In the genomic region with DNA sequence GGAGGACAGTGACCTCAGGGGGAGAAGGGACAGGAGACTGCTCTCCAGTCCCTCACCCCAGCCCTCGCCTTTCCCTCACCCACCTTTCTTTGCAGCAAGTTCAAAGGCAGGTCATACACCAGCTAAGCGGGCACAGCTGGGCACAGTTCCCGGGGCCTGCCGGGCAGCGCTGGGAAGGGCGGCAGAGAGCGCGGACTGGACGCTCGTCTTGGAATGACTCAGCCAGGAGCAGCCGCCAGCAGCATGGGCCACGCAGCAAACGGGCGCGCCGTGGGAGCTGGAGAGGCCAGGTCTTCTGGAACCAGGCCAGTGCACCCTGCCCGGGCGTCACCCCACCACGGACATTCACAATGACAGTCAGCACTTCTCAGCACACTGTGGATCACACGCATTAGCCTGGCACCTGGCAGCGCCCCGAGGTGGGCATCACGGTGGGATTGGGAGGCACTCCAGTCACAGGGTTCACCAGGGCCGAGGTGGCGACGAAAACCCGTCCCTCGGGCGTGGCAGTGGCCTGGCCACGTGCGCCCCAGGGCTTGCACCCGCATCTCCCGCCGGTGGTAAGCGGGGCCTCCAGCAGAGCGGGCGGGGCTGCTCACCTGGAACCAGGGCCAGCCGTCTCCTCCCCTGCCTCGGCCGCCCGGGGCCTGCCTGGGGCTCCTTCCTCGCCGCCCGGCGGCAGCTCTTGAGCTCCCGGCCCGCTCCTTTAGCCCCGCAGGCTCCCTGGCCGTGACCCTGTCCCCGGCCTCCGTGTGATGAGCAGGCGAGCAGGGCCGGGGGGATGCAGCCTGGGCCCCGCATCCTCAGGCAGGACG, we compare ENCODE assay signal across 8 cellular contexts. TPM values are rescaled to one million over a fixed set of nuclear protein-coding genes. Genes with fewer than 3 reads are reported as not detected.
DNase-seq lines count a peak whose midpoint lies in the region; ATAC-seq, FAIRE-seq and TF ChIP-seq lines count a peak whose summit lies in the region.

No MANE protein-coding gene starts in this region.

- ATAC-seq in GM21526 (IDR thresholded peaks at IDR 0.05; ENCODE audit: low FRiP score, unreplicated experiment): peak; percentile 14
- ATAC-seq in stimulated activated memory B cell treated with anti-CD40 and anti-IgM and Interleukin-4, amounts not matched to agents 10 μg/mL and 1 μg/mL and 100 μg/mL, for 72 hours: peak; percentile 53

- in situ Hi-C loops in mammary epithelial cell (cut with MboI; ENCODE audit: low sequenced_read_pairs in 2 of 2): loop anchor here (5.0 to 25.0 kb wide), 3 partner anchors 211 to 857 kb away; no protein-coding TSS in a partner anchor

- H3K4me3 ChIP-seq in MG63: peak overlapping the region; percentile 45
- H3K4me3 ChIP-seq in mammary epithelial cell (replicated peaks in 1 of 3; ENCODE audit: insufficient read depth in 1 of 3, low read depth in 2 of 3, low read length in 3 of 3): peak overlapping the region; percentile 30 to 70 (median 59)
- H3K4me3 ChIP-seq in kidney (ENCODE audit: low read length in 2 of 2): peak overlapping the region; percentile 48 to 55

- no peaks in the 10 kb centered on the region for H3K9me3 Mint-ChIP-seq in stimulated activated memory B cell treated with anti-CD40 and anti-IgM and Interleukin-4, amounts not matched to agents 10 μg/mL and 1 μg/mL and 100 μg/mL, for 72 hours

- H3K9me3 ChIP-seq in MG63 (no peaks in the 10 kb centered on the region), mammary epithelial cell (replicated peaks; ENCODE audit: insufficient read depth, low read length) (no peaks in the 10 kb centered on the region), kidney (ENCODE audit: control insufficient read depth in 1 of 2, low read length in 2 of 2) (no peaks in the 10 kb centered on the region)

- no peak for TF ChIP-seq CTCF in mammary epithelial cell (conservative IDR thresholded peaks at IDR 0.05 in 1 of 2, IDR thresholded peaks at IDR 0.05 in 1 of 2; ENCODE audit: extremely low read depth in 1 of 2, insufficient read depth in 1 of 2, low read depth in 1 of 2, low read length in 2 of 2)
- peak; percentile 0 for TF ChIP-seq CTCF in kidney (IDR thresholded peaks at IDR 0.05; ENCODE audit: borderline replicate concordance, extremely low read depth, insufficient read depth)

- peaks cover 14% of the 10 kb centered on the region for H3K27me3 Mint-ChIP-seq in stimulated activated memory B cell treated with anti-CD40 and anti-IgM and Interleukin-4, amounts not matched to agents 10 μg/mL and 1 μg/mL and 100 μg/mL, for 72 hours

- H3K27me3 ChIP-seq in MG63 (no peaks in the 10 kb centered on the region), mammary epithelial cell (ENCODE audit: insufficient read depth, low read length) (no peaks in the 10 kb centered on the region)

- intact Hi-C loops in mammary epithelial cell (cut with micrococcal nuclease): loop anchor here (1.0 to 10.0 kb wide), 8 partner anchors 47 to 752 kb away; no protein-coding TSS in a partner anchor
- intact Hi-C loops in kidney (cut with DNase I): loop anchor here (5.0 kb wide), 1 partner anchor 103 kb away; no protein-coding TSS in a partner anchor

- peak overlapping the region; percentile 78 for H3K27ac Mint-ChIP-seq in stimulated activated memory B cell treated with anti-CD40 and anti-IgM and Interleukin-4, amounts not matched to agents 10 μg/mL and 1 μg/mL and 100 μg/mL, for 72 hours

- dilution Hi-C loops in mammary epithelial cell (cut with HindIII; ENCODE audit: low sequenced_read_pairs): no loop called here

- DNase-seq in DMS53 treated with DMSO at 0.1 percent for 48 hours (lab: John Stamatoyannopoulos, UW; ENCODE audit: unreplicated experiment) (peak; percentile 57), MG63 (peak; percentile 95), mammary epithelial cell (peak; percentile 62), kidney (peak; percentile 95), NK-92 (lab: John Stamatoyannopoulos, UW; ENCODE audit: unreplicated experiment) (no peak), epidermal melanocyte (ENCODE audit: insufficient read length, low spot score) (no peak)

- H3K4me2 ChIP-seq in mammary epithelial cell (ENCODE audit: insufficient read depth, low read depth, low read length): peak overlapping the region; percentile 98

- H3K27ac ChIP-seq in mammary epithelial cell (ENCODE audit: insufficient read depth, low read depth, low read length): peak overlapping the region; percentile 22
- peak overlapping the region in 1 of 2 donors; percentile 74 for H3K27ac ChIP-seq in kidney (ENCODE audit: low read depth in 2 of 2, low read length in 2 of 2)

- H3K79me2 ChIP-seq in mammary epithelial cell (ENCODE audit: insufficient read depth, low read length): no peaks in the 10 kb centered on the region

- H3K9ac ChIP-seq in mammary epithelial cell (ENCODE audit: insufficient read depth, low read length): no peak overlapping the region
- H3K9ac ChIP-seq in kidney (ENCODE audit: low read length in 2 of 2): no peak overlapping the region

- no peak for FAIRE-seq in kidney (lab: Jason Lieb, UNC)

- BruUV-seq in mammary epithelial cell (replicated peaks; lab: Mats Ljungman, UMichigan): no TSS peak

- peak overlapping the region; percentile 85 for H2AFZ ChIP-seq in mammary epithelial cell (ENCODE audit: low read depth, low read length)

- H3K36me3 Mint-ChIP-seq in stimulated activated memory B cell treated with anti-CD40 and anti-IgM and Interleukin-4, amounts not matched to agents 10 μg/mL and 1 μg/mL and 100 μg/mL, for 72 hours: no peaks in the 10 kb centered on the region

- CTCF ChIA-PET in mammary epithelial cell (lab: Charles Lee; ENCODE audit: low non-redundant PET): interaction anchor here (0.5 to 2.0 kb wide), 38 partner anchors 8 to 1404 kb away, joined by 3 to 41 read pairs (median 7); a partner anchor contains a TSS

- peak overlapping the region; percentile 67 for H3K4me3 Mint-ChIP-seq in stimulated activated memory B cell treated with anti-CD40 and anti-IgM and Interleukin-4, amounts not matched to agents 10 μg/mL and 1 μg/mL and 100 μg/mL, for 72 hours

- 2% methylated on average over 25 of the region's 55 CpGs for WGBS in mammary epithelial cell (ENCODE audit: low coverage, missing lambda C conversion rate)

- no peaks in the 10 kb centered on the region for H4K20me1 ChIP-seq in mammary epithelial cell (ENCODE audit: insufficient read depth, low read length)

- peaks cover 16% of the 10 kb centered on the region for H3K4me1 ChIP-seq in mammary epithelial cell (ENCODE audit: insufficient read depth, low read length)
- H3K4me1 ChIP-seq in kidney (ENCODE audit: control insufficient read depth in 1 of 2, insufficient read depth in 1 of 2, low read depth in 1 of 2, low read length in 2 of 2): peaks cover 4 to 8% of the 10 kb centered on the region in 2 donors

- H3K4me1 Mint-ChIP-seq in stimulated activated memory B cell treated with anti-CD40 and anti-IgM and Interleukin-4, amounts not matched to agents 10 μg/mL and 1 μg/mL and 100 μg/mL, for 72 hours: peaks cover 68% of the 10 kb centered on the region

- H3K36me3 ChIP-seq in MG63 (no peaks in the 10 kb centered on the region), mammary epithelial cell (ENCODE audit: insufficient read depth, low read length) (no peaks in the 10 kb centered on the region), kidney (ENCODE audit: control insufficient read depth in 1 of 2, insufficient read depth in 2 of 2, low read length in 2 of 2) (no peaks in the 10 kb centered on the region)

RNA-seq across cellular contexts. Expression of a gene that starts 29.0 kb away (rescaled TPM):
- 0.07 and 0.63 TPM in 2 replicates for total RNA-seq in MG63 (2014; rRNA removed; shearing (Covaris generic); ENCODE audit: low replicate concordance)
- total RNA-seq in mammary epithelial cell (under 1 TPM in 1 of 2 donors, not detected in 1; 0.19 TPM), kidney (13.3 TPM)
- polyA plus RNA-seq in mammary epithelial cell (0.03 TPM), kidney (ENCODE audit: insufficient read depth, low read depth, low replicate concordance) (1.7 TPM)
- not detected for polyA minus RNA-seq in mammary epithelial cell

RNA-seq across cellular contexts. Expression of a gene that starts 50.8 kb away (rescaled TPM):
- 20.7 and 23.2 TPM in 2 replicates for total RNA-seq in MG63 (2014; rRNA removed; shearing (Covaris generic); ENCODE audit: low replicate concordance)
- total RNA-seq in mammary epithelial cell: 10 to 100 TPM; 32.7 to 44.3 TPM
- 10.1 TPM for polyA plus RNA-seq in mammary epithelial cell
- 9.8 TPM for polyA minus RNA-seq in mammary epithelial cell
- total RNA-seq in kidney: 6.6 TPM
- 0.62 TPM for polyA plus RNA-seq in kidney (ENCODE audit: insufficient read depth, low read depth, low replicate concordance)

Comparison
In these comparisons a context has a peak if more than half of its experiments do, and no peak if none do; other contexts are left out.
1. DNase-seq: peak in DMS53 treated with DMSO at 0.1 percent for 48 hours (single experiment), MG63 (single experiment), mammary epithelial cell (single experiment) and kidney (single experiment); none in NK-92 (single experiment) and epidermal melanocyte (single experiment).
2. Peak in every context shown above with its lines, with median percentiles within 50 percentile points of each other: H3K4me3 ChIP-seq.